In the genomic region with DNA sequence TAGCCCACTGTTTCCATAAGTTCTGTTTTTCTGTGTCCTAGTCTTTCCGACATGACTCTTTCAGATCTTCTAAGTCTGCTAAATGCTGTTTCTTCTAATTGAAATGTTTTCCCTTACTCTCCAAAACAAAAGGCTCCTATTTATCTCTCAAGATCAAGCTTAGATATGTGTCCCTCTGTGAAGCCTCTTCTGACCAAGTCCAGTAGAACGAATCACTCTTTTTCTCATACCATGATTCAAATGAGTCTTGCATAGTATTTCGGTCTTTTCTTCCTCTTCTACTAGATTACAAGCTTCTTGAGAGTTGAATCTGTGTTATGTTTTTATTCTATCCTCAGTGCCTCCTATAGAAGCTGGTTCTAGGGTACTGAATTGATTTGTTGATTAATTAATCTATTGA, we compare ENCODE assay signal across 21 cellular contexts.
"Had no signal": no experiment of that assay in that cellular context is flagged by ENCODE, and none has a peak within 500 bp of the region (broad histone marks: within the 10 kb centered on the region; RNA-seq: fewer than 3 reads in every experiment).

No MANE protein-coding gene starts in this region.

- H3K36me3 Mint-ChIP-seq: IgD-negative memory B cell had no signal

- FAIRE-seq: HTR-8/SVneo, RCC 7860 had no signal

- H3K27ac Mint-ChIP-seq: IgD-negative memory B cell had no signal

- H3K9ac ChIP-seq: SK-N-SH had no signal

- H3K4me2 ChIP-seq: SK-N-SH had no signal

- DNase-seq: KBM-7, MG63, NCI-H1092, NCI-H1105 treated with DMSO at 0.1 percent for 48 hours, NCI-H1417 treated with DMSO at 0.1 percent for 48 hours, NCI-H146, NCI-H1694 treated with DMSO at 0.1 percent for 48 hours, NCI-H1930, NCI-H2081, NCI-H2107, NCI-H2227 treated with DMSO at 0.1 percent for 48 hours, NCI-H524, NCI-H526 treated with DMSO at 0.1 percent for 48 hours, NCI-H748 treated with DMSO at 0.1 percent for 48 hours, SHP77, SK-N-SH had no signal

- H3K27me3 ChIP-seq: MG63 had no signal

- H3K27ac ChIP-seq: HL-60, RWPE1 had no signal

- H3K27me3 Mint-ChIP-seq: IgD-negative memory B cell had no signal

- H3K9me3 ChIP-seq: MG63, SK-N-SH had no signal

- H3K36me3 ChIP-seq: MG63 had no signal

- H3K4me3 Mint-ChIP-seq: IgD-negative memory B cell had no signal

- H3K4me3 ChIP-seq: MG63 had no signal

- H3K9me3 Mint-ChIP-seq: IgD-negative memory B cell had no signal
